In the genomic region with DNA sequence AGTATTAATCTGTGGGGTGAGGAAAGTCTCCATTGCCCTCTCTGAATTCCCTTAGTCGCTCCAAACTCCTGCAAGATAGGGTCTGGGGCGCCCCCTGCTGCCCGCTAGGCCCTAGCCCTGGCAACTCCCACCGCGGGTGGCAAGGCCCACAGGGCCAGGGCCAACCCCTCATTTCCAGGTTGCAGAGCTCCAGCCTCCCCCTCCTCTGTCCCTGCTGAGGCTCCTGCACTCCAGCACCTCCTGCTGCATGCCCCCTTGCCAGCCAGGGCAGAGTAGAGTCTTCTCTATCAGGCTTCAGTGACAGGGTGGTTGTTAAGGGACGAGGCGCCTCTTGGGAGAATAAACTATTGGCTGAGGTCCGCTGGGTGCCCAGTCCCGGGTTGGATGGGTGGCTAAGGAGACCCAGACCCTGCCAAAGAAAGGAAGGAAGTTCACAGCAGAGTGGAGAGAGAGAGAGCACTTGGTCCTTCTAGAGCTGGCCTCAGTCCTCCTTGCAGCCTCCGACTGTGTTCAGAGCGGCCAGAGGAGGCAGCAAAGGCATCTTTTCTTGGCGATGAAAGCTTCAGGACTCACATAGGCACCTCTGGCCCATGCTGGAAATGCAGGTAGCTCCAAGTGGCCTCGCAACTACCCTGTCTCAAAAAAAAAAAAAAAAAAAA, we compare ENCODE assay signal across 8 cellular contexts. TPM values are rescaled to one million over a fixed set of nuclear protein-coding genes. Genes with fewer than 3 reads are reported as not detected.
DNase-seq lines count a peak whose midpoint lies in the region; ATAC-seq lines count a peak whose summit lies in the region.

No MANE protein-coding gene starts in this region.

- POLR2A ChIA-PET in activated CD4-positive, alpha-beta memory T cell treated with anti-CD3 and anti-CD28 coated beads for 36 hours (lab: Charles Lee) = interaction anchor here (1.1 kb wide), 2 partner anchors 61 to 215 kb away, joined by 4 to 7 read pairs; a partner anchor contains a TSS

- no peak overlapping the region for H3K4me3 Mint-ChIP-seq in activated CD4-positive, alpha-beta memory T cell treated with anti-CD3 and anti-CD28 coated beads for 36 hours
- H3K4me3 Mint-ChIP-seq in memory B cell = peak overlapping the region; percentile 61

- H3K9me3 Mint-ChIP-seq in activated CD4-positive, alpha-beta memory T cell treated with anti-CD3 and anti-CD28 coated beads for 36 hours = no peaks in the 10 kb centered on the region
- no peaks in the 10 kb centered on the region for H3K9me3 Mint-ChIP-seq in memory B cell

- H3K4me1 Mint-ChIP-seq in activated CD4-positive, alpha-beta memory T cell treated with anti-CD3 and anti-CD28 coated beads for 36 hours (ENCODE audit: low read depth) = peaks cover 16% of the 10 kb centered on the region
- H3K4me1 Mint-ChIP-seq in memory B cell = peaks cover 16% of the 10 kb centered on the region

- peak overlapping the region; percentile 16 for H3K27ac Mint-ChIP-seq in activated CD4-positive, alpha-beta memory T cell treated with anti-CD3 and anti-CD28 coated beads for 36 hours
- no peak overlapping the region for H3K27ac Mint-ChIP-seq in memory B cell

- CTCF ChIA-PET in activated CD4-positive, alpha-beta memory T cell treated with anti-CD3 and anti-CD28 coated beads for 36 hours (lab: Charles Lee) = interaction anchor here (0.5 to 4.0 kb wide), 106 partner anchors 9 to 416 kb away, joined by 3 to 59 read pairs (median 5); a partner anchor contains a TSS

- ATAC-seq in GM18861 (IDR thresholded peaks at IDR 0.05; ENCODE audit: unreplicated experiment) (peak; percentile 59), HG03139 (IDR thresholded peaks at IDR 0.05; ENCODE audit: unreplicated experiment) (peak; percentile 67), memory B cell (ENCODE audit: low read depth) (peak; percentile 93)

- intact Hi-C loops in activated CD4-positive, alpha-beta memory T cell treated with anti-CD3 and anti-CD28 coated beads for 36 hours (cut with micrococcal nuclease) = loop anchor here (1.0 to 2.0 kb wide), 5 partner anchors 31 to 402 kb away; a partner anchor contains a TSS

- H3K27me3 Mint-ChIP-seq in activated CD4-positive, alpha-beta memory T cell treated with anti-CD3 and anti-CD28 coated beads for 36 hours = no peaks in the 10 kb centered on the region
- no peaks in the 10 kb centered on the region for H3K27me3 Mint-ChIP-seq in memory B cell

- H3K36me3 Mint-ChIP-seq in activated CD4-positive, alpha-beta memory T cell treated with anti-CD3 and anti-CD28 coated beads for 36 hours = no peaks in the 10 kb centered on the region
- peaks cover under 1% of the 10 kb centered on the region for H3K36me3 Mint-ChIP-seq in memory B cell

- DNase-seq in AG08395 (ENCODE audit: low spot score) = peak; percentile 86
- peak; percentile 32 for DNase-seq in NCI-H774 (lab: John Stamatoyannopoulos, UW)
- DNase-seq in activated CD4-positive, alpha-beta memory T cell treated with anti-CD3 and anti-CD28 coated beads for 36 hours = peak; percentile 92
- DNase-seq in effector CD4-positive, alpha-beta T cell = peak; percentile 75
- DNase-seq in memory B cell (ENCODE audit: low spot score in 2 of 2) = peak; percentile 82 to 88
- DNase-seq in stimulated activated CD8-positive, alpha-beta memory T cell treated with anti-CD3 and anti-CD28 coated beads, Interleukin-12 subunit alpha, Interleukin-12 subunit beta, amount 100 ng/mL, for 24 hours (ENCODE audit: extremely low read depth) = peak; percentile 70

RNA-seq across cellular contexts. Expression of a gene that starts 45.6 kb away (rescaled TPM):
- 10 to 100 TPM; 56.8 to 61.1 TPM for total RNA-seq in activated CD4-positive, alpha-beta memory T cell treated with anti-CD3 and anti-CD28 coated beads for 36 hours

Comparison
In these comparisons a context has a peak if more than half of its experiments do, and no peak if none do; other contexts are left out.
1. Peak in every context shown above with its lines: DNase-seq and ATAC-seq.
2. DNase-seq: peak in every context shown above with its lines; median percentile 92 in activated CD4-positive, alpha-beta memory T cell treated with anti-CD3 and anti-CD28 coated beads for 36 hours; 86 in AG08395; 85 in memory B cell; 75 in effector CD4-positive, alpha-beta T cell; 70 in stimulated activated CD8-positive, alpha-beta memory T cell treated with anti-CD3 and anti-CD28 coated beads, Interleukin-12 subunit alpha, Interleukin-12 subunit beta, amount 100 ng/mL, for 24 hours; 32 in NCI-H774.